Comparison of ENCODE assay signal across 16 cellular contexts in genomic region chr6:170286934-170287265, GRCh38. TPM values are rescaled to one million over a fixed set of nuclear protein-coding genes. Genes with fewer than 3 reads are reported as not detected.
DNase-seq lines count a peak whose midpoint lies in the region; ATAC-seq and TF ChIP-seq lines count a peak whose summit lies in the region.
"Had no signal": no experiment of that assay in that cellular context is flagged by ENCODE, and none has a peak within 500 bp of the region (broad histone marks: within the 10 kb centered on the region; RNA-seq: fewer than 3 reads in every experiment).

No MANE protein-coding gene starts in this region.

- H3K27me3 Mint-ChIP-seq in brain (peaks cover 7% of the 10 kb centered on the region), chondrocyte (ENCODE audit: low read depth) (peaks cover 25% of the 10 kb centered on the region)

- CTCF ChIA-PET in A673 (lab: Charles Lee), result no interaction called here

- ATAC-seq in sciatic nerve, result peak; percentile 64
- no peak for ATAC-seq in activated naive CD4-positive, alpha-beta T cell treated with anti-CD3 and anti-CD28 coated beads, Interleukin-2, amount 50 U/mL, for 72 hours
- ATAC-seq: A549, HCT116, PC-3 had no signal

- H3K27ac Mint-ChIP-seq in brain (peak overlapping the region; percentile 55 to 90 (median 73)), chondrocyte (ENCODE audit: unreplicated experiment) (no peak overlapping the region)
- H3K27ac Mint-ChIP-seq in activated naive CD4-positive, alpha-beta T cell treated with anti-CD3 and anti-CD28 coated beads, Interleukin-2, amount 50 U/mL, for 72 hours, result no peak overlapping the region
- H3K27ac Mint-ChIP-seq: activated naive CD8-positive, alpha-beta T cell treated with anti-CD3 and anti-CD28 coated beads for 36 hours had no signal

- DNase-seq in A673 (ENCODE audit: low spot score) (no peak), sciatic nerve (ENCODE audit: low spot score) (no peak), AG08396 (ENCODE audit: low spot score) (no peak), activated gamma-delta T cell (lab: John Stamatoyannopoulos, UW) (no peak), chondrocyte (ENCODE audit: low spot score) (no peak)
- no peak for DNase-seq in activated naive CD4-positive, alpha-beta T cell treated with anti-CD3 and anti-CD28 coated beads, Interleukin-2, amount 50 U/mL, for 72 hours (ENCODE audit: low spot score in 2 of 2)
- DNase-seq: activated naive CD8-positive, alpha-beta T cell treated with anti-CD3 and anti-CD28 coated beads for 36 hours; NCI-H187 treated with DMSO at 0.1 percent for 48 hours; PC-3; SW 1271 had no signal

- peaks cover 48% of the 10 kb centered on the region for H3K4me1 Mint-ChIP-seq in brain
- peaks cover 19% of the 10 kb centered on the region for H3K4me1 Mint-ChIP-seq in chondrocyte (ENCODE audit: low read depth)

- peaks cover 59% of the 10 kb centered on the region for H3K36me3 Mint-ChIP-seq in brain
- peaks cover 0 to 6% of the 10 kb centered on the region in 2 donors for H3K36me3 Mint-ChIP-seq in activated naive CD4-positive, alpha-beta T cell treated with anti-CD3 and anti-CD28 coated beads, Interleukin-2, amount 50 U/mL, for 72 hours
- H3K36me3 Mint-ChIP-seq in chondrocyte (ENCODE audit: low read depth), result no peaks in the 10 kb centered on the region

- POLR2A ChIA-PET in A673 (lab: Charles Lee; ENCODE audit: low non-redundant PET), result interaction anchor here (0.7 kb wide), 1 partner anchor 90 kb away, joined by 9 read pairs; no protein-coding TSS in a partner anchor

- H3K27ac ChIP-seq in A673 (ENCODE audit: low read depth, low read length, poor library complexity, severe bottlenecking) (no peak overlapping the region), iPS-18a (ENCODE audit: low read length) (no peak overlapping the region)
- H3K27ac ChIP-seq: A549, pancreas had no signal

- H3K9me3 Mint-ChIP-seq in brain (peaks cover 0 to 7% (median 0%) of the 10 kb centered on the region in 5 experiments), chondrocyte (ENCODE audit: low read depth) (no peaks in the 10 kb centered on the region)
- no peaks in the 10 kb centered on the region for H3K9me3 Mint-ChIP-seq in activated naive CD4-positive, alpha-beta T cell treated with anti-CD3 and anti-CD28 coated beads, Interleukin-2, amount 50 U/mL, for 72 hours
- H3K9me3 Mint-ChIP-seq: activated naive CD8-positive, alpha-beta T cell treated with anti-CD3 and anti-CD28 coated beads for 36 hours had no signal

- H3K9ac ChIP-seq in iPS-18a (ENCODE audit: low read length), result no peak overlapping the region

- H3K4me1 ChIP-seq in A673 (ENCODE audit: insufficient read depth, low read length, poor library complexity, severe bottlenecking) (peaks cover 19% of the 10 kb centered on the region), iPS-18a (ENCODE audit: control insufficient read depth, low read depth, low read length) (peaks cover 18% of the 10 kb centered on the region)

- H3K27me3 ChIP-seq in A673 (replicated peaks; ENCODE audit: insufficient read depth, low read depth, low read length, poor library complexity) (peaks cover 33% of the 10 kb centered on the region), iPS-18a (ENCODE audit: control insufficient read depth, insufficient read depth, low read length) (peaks cover 61% of the 10 kb centered on the region)
- H3K27me3 ChIP-seq: pancreas had no signal

- no TSS peak for BruUV-seq in A673 (replicated peaks; lab: Mats Ljungman, UMichigan)

- H3K9me3 ChIP-seq in A673 (ENCODE audit: low read depth, low read length, poor library complexity, severe bottlenecking) (no peaks in the 10 kb centered on the region), iPS-18a (ENCODE audit: control insufficient read depth, low read depth, low read length) (no peaks in the 10 kb centered on the region)
- H3K9me3 ChIP-seq: A549, pancreas, tibial nerve had no signal

- peak overlapping the region; percentile 3 for H3K4me3 ChIP-seq in A673 (ENCODE audit: low read depth, low read length, poor library complexity, severe bottlenecking)
- H3K4me3 ChIP-seq in iPS-18a (ENCODE audit: low read length), result peak overlapping the region; percentile 13
- H3K4me3 ChIP-seq: A549, tibial nerve had no signal

- peak overlapping the region; percentile 84 to 94 (median 89) for H3K4me3 Mint-ChIP-seq in brain
- H3K4me3 Mint-ChIP-seq in chondrocyte (ENCODE audit: unreplicated experiment), result no peak overlapping the region
- H3K4me3 Mint-ChIP-seq: activated naive CD8-positive, alpha-beta T cell treated with anti-CD3 and anti-CD28 coated beads for 36 hours had no signal

- intact Hi-C loops in A673 (cut with micrococcal nuclease; ENCODE audit: unreplicated experiment), result no loop called here
- intact Hi-C loops in sciatic nerve (cut with DNase I), result no loop called here

- no peak for TF ChIP-seq CTCF in A673 (conservative IDR thresholded peaks at IDR 0.05; ENCODE audit: low read depth, low read length)
- no peak for TF ChIP-seq CTCF in brain (conservative IDR thresholded peaks at IDR 0.05)
- TF ChIP-seq CTCF in chondrocyte (IDR thresholded peaks at IDR 0.05), result no peak

- no peaks in the 10 kb centered on the region for H3K36me3 ChIP-seq in A673 (ENCODE audit: insufficient read depth, low read length, poor library complexity, severe bottlenecking)
- H3K36me3 ChIP-seq in iPS-18a (ENCODE audit: control insufficient read depth, low read depth, low read length), result peaks cover 4% of the 10 kb centered on the region

RNA-seq across cellular contexts. Expression of gene DLL1, which starts 4.0 kb away (rescaled TPM):
- total RNA-seq in A673 (2021), result 1.1 and 1.2 TPM in 2 replicates
- polyA plus RNA-seq in brain (ENCODE audit: insufficient read depth, low read depth, low replicate concordance), result 22.0 TPM
- total RNA-seq in sciatic nerve, result 15.4 TPM
- 1 to 10 TPM; 1.1 to 2.6 TPM for total RNA-seq in activated naive CD4-positive, alpha-beta T cell treated with anti-CD3 and anti-CD28 coated beads, Interleukin-2, amount 50 U/mL, for 72 hours
- total RNA-seq in chondrocyte, result 0.35 to 0.82 TPM (median 0.41 TPM) in 3 replicates

RNA-seq across cellular contexts. Expression of gene FAM120B, which starts 19.7 kb away (rescaled TPM):
- total RNA-seq in A673 (2021) (30.3 and 31.6 TPM in 2 replicates), sciatic nerve (36.5 TPM), chondrocyte (26.6 to 36.7 TPM (median 26.8 TPM) in 3 replicates)
- 22.2 TPM for polyA plus RNA-seq in brain (ENCODE audit: insufficient read depth, low read depth, low replicate concordance)
- total RNA-seq in activated naive CD4-positive, alpha-beta T cell treated with anti-CD3 and anti-CD28 coated beads, Interleukin-2, amount 50 U/mL, for 72 hours, result 10 to 100 TPM; 14.1 to 25.9 TPM

Comparison
In these comparisons a context has a peak if more than half of its experiments do, and no peak if none do; other contexts are left out.
1. H3K27ac Mint-ChIP-seq: peak in brain (5 of 5); none in activated naive CD4-positive, alpha-beta T cell treated with anti-CD3 and anti-CD28 coated beads, Interleukin-2, amount 50 U/mL, for 72 hours (0 of 2) and chondrocyte (single experiment).